ENCODE assay signal across 18 cellular contexts in the genomic region with DNA sequence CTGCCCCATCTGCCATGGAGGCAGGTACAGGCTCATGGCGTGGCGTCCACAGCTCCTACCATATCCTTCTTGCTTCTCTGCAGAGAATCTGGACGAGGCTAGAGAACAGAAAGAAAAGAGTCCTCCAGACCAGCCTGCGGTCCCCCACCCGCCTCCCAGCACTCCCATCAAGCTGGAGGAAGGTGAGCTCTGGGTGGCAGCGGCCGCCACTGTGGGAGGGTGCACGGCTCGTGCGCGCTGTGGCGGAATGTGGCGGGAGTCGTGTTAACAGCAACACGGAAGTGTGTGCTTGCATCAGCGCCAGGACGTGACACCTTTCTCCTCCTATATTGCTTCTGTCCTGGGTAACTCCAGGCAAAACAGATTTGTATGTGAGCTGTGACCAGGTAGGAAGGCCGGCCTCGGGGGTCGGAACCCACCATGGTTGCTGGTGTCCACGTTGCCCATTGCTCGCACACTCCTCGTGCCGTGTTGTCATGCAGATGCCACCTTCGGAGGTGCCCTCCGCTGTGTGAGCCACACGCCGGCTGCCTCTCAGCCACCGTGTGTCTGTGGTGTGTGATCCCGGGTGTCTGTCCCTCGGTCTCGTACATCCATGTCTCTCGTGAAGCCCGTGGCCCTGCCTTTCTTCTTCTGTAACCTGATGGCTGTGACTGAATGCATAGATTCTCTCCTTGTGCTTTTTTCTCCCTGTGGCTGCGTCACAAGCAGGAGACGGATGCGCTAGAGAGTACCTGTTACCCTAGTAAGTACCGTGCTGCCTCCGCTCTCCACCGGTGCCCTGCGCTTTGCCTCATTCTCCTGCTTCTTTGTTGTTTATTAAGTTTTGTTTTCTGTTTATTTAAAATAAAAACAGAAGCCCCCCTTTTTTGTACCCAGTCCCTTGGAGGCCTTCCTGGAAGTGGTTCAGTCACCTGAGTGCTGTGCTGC. TPM values are rescaled to one million over a fixed set of nuclear protein-coding genes. Genes with fewer than 3 reads are reported as not detected.
DNase-seq lines count a peak whose midpoint lies in the region; ATAC-seq, FAIRE-seq and TF ChIP-seq lines count a peak whose summit lies in the region.
"Had no signal": no experiment of that assay in that cellular context is flagged by ENCODE, and none has a peak within 500 bp of the region (broad histone marks: within the 10 kb centered on the region; RNA-seq: fewer than 3 reads in every experiment).

No MANE protein-coding gene starts in this region.

- no peak overlapping the region for H3K4me3 Mint-ChIP-seq in endodermal cell

- H3K4me1 ChIP-seq in HUES6 (ENCODE audit: control insufficient read depth, insufficient read depth, low read length): peaks cover 32% of the 10 kb centered on the region
- peaks cover 7% of the 10 kb centered on the region for H3K4me1 ChIP-seq in endodermal cell (ENCODE audit: control insufficient read depth, insufficient read depth, low read length)
- H3K4me1 ChIP-seq in pancreas: peaks cover 11 to 16% (median 13%) of the 10 kb centered on the region in 3 donors

- H3K9ac ChIP-seq in HUES6 (ENCODE audit: low read length) (no peak overlapping the region), endodermal cell (ENCODE audit: extremely low read depth, low read length, poor library complexity, severe bottlenecking) (no peak overlapping the region)

- H3K36me3 ChIP-seq in HUES6 (ENCODE audit: control insufficient read depth, insufficient read depth, low read length): peaks cover 70% of the 10 kb centered on the region
- peaks cover 85% of the 10 kb centered on the region for H3K36me3 ChIP-seq in endodermal cell (ENCODE audit: control insufficient read depth, insufficient read depth, low read length)
- peaks cover 0 to 38% (median 6%) of the 10 kb centered on the region in 3 donors for H3K36me3 ChIP-seq in pancreas

- H3K9me3 ChIP-seq in HUES6 (ENCODE audit: control insufficient read depth, insufficient read depth, low read depth, low read length) (no peaks in the 10 kb centered on the region), endodermal cell (ENCODE audit: control insufficient read depth, low read length) (no peaks in the 10 kb centered on the region), pancreas (no peaks in the 10 kb centered on the region)
- H3K9me3 ChIP-seq: tibial nerve had no signal

- H3K27ac Mint-ChIP-seq in endodermal cell: peak overlapping the region; percentile 44

- in situ Hi-C loops in KBM-7 (cut with MboI; ENCODE audit: low pct_unique_long_range_greater_than_20kb, low sequenced_read_pairs): no loop called here

- intact Hi-C loops in pancreas (cut with DNase I): no loop called here

- DNase-seq in activated CD4-positive, CD25-positive, alpha-beta regulatory T cell treated with anti-CD3 and anti-CD28 coated beads, Interleukin-2, amount 50 U/mL, for 72 hours: peak; percentile 9
- no peak for DNase-seq in activated CD4-positive, CD25-positive, alpha-beta regulatory T cell (lab: John Stamatoyannopoulos, UW)
- DNase-seq in endodermal cell: peak; percentile 39
- peak in 4 of 6 donors; percentile 5 to 56 (median 32) for DNase-seq in pancreas
- no peak for DNase-seq in NCI-H1694 treated with DMSO at 0.1 percent for 48 hours (lab: John Stamatoyannopoulos, UW)
- DNase-seq in KBM-7: no peak
- no peak for DNase-seq in globus pallidus (ENCODE audit: low spot score)
- DNase-seq: C1 segment of cervical spinal cord, DMS79 treated with DMSO at 0.1 percent for 48 hours, foreskin fibroblast, NCI-H187 had no signal

- 0 out of 2 replicates have a peak overlapping the region, but pooled peaks have one; percentile 4 for H3K27ac ChIP-seq in HUES6 (ENCODE audit: low read depth, low read length)
- no peak overlapping the region for H3K27ac ChIP-seq in endodermal cell (ENCODE audit: low read depth, low read length)
- H3K27ac ChIP-seq in pancreas: no peak overlapping the region
- H3K27ac ChIP-seq: cardiac muscle cell, tibial nerve had no signal

- H3K27me3 ChIP-seq in HUES6 (ENCODE audit: control insufficient read depth, insufficient read depth, low read length): no peaks in the 10 kb centered on the region
- H3K27me3 ChIP-seq in endodermal cell (ENCODE audit: control insufficient read depth, insufficient read depth, low read length, poor library complexity, severe bottlenecking): no peaks in the 10 kb centered on the region
- H3K27me3 ChIP-seq in pancreas: no peaks in the 10 kb centered on the region
- H3K27me3 ChIP-seq: cardiac muscle cell, tibial nerve had no signal

- H3K4me1 Mint-ChIP-seq in endodermal cell: peaks cover 22% of the 10 kb centered on the region

- no peak overlapping the region for H3K4me3 ChIP-seq in HUES6 (ENCODE audit: low read depth, low read length)
- H3K4me3 ChIP-seq in endodermal cell (ENCODE audit: low read length): no peak overlapping the region
- no peak overlapping the region for H3K4me3 ChIP-seq in pancreas
- H3K4me3 ChIP-seq: cardiac muscle cell, lung, tibial nerve had no signal

- WGBS in endodermal cell (ENCODE audit: insufficient coverage in 1 of 2, insufficient read length in 1 of 2), 2 experiments: 89 to 94% methylated on average over 29 to 41 of the region's 41 CpGs
- WGBS in pancreas, 2 donors: 93 to 95% methylated on average over 41 of the region's 41 CpGs

- ATAC-seq in pancreas: no peak

- TF ChIP-seq CTCF in endodermal cell (conservative IDR thresholded peaks at IDR 0.05): no peak
- no peak for TF ChIP-seq CTCF in pancreas (IDR thresholded peaks at IDR 0.05)

- no peaks in the 10 kb centered on the region for H3K27me3 Mint-ChIP-seq in endodermal cell (ENCODE audit: insufficient read depth)

- H3K36me3 Mint-ChIP-seq in endodermal cell (ENCODE audit: low read depth): peaks cover 70% of the 10 kb centered on the region

- no peaks in the 10 kb centered on the region for H3K9me3 Mint-ChIP-seq in endodermal cell
- H3K9me3 Mint-ChIP-seq: neural crest cell had no signal

- no peak for FAIRE-seq in pancreas (lab: Jason Lieb, UNC)
- FAIRE-seq: endometrium, TTC549 had no signal

RNA-seq across cellular contexts. Expression of a gene that starts 37.0 kb away (rescaled TPM):
- total RNA-seq in endodermal cell (10 to 100 TPM; 23.0 to 31.9 TPM), pancreas (10 to 100 TPM; 15.2 to 31.0 (median 19.1) TPM)
- polyA plus RNA-seq in endodermal cell (2013, experiment 1 of 2): 20.5 TPM
- polyA plus RNA-seq in endodermal cell (2013, experiment 2 of 2): 18.2 TPM
- polyA plus RNA-seq in pancreas: 10 to 100 TPM; 11.1 to 15.9 TPM

RNA-seq across cellular contexts. Expression of a gene that starts 37.2 kb away (rescaled TPM):
- total RNA-seq in endodermal cell (1 to 10 TPM; 2.8 to 4.2 TPM), pancreas (1 to 10 TPM; 4.6 to 6.3 (median 5.3) TPM)
- 3.5 TPM for polyA plus RNA-seq in endodermal cell (2013, experiment 1 of 2)
- 4.0 TPM for polyA plus RNA-seq in endodermal cell (2013, experiment 2 of 2)
- polyA plus RNA-seq in pancreas: 1 to 10 TPM; 7.5 to 9.7 TPM

Comparison
In these comparisons a context has a peak if more than half of its experiments do, and no peak if none do; other contexts are left out.
1. DNase-seq: peak in activated CD4-positive, CD25-positive, alpha-beta regulatory T cell treated with anti-CD3 and anti-CD28 coated beads, Interleukin-2, amount 50 U/mL, for 72 hours (single experiment), endodermal cell (single experiment) and pancreas (4 of 6); none in activated CD4-positive, CD25-positive, alpha-beta regulatory T cell (0 of 4), NCI-H1694 treated with DMSO at 0.1 percent for 48 hours (single experiment), KBM-7 (single experiment) and globus pallidus (single experiment).